33 cellular contexts compared by ENCODE assay signal in the genomic region with DNA sequence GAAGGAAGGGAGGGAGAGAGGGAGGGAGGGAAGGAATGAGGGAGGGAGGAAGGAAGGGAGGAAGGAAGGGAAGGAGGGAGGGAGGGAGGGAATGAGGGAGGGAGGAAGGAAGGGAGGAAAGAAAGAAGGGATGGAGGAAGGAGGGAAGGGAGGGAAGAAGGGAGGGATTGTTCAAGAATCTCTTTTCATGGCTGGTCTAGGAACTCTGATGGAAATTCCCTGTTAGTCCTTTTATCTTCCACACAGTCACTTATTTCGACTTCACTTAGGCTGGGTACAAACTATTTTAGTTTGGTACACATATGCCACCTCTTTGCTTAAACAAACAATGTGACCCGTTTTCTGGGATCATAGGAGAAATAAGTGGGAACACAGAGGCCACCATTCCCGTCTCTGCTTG.
DNase-seq lines count a peak whose midpoint lies in the region; ATAC-seq, FAIRE-seq and TF ChIP-seq lines count a peak whose summit lies in the region.
"Had no signal": no experiment of that assay in that cellular context is flagged by ENCODE, and none has a peak within 500 bp of the region (broad histone marks: within the 10 kb centered on the region; RNA-seq: fewer than 3 reads in every experiment).

No MANE protein-coding gene starts in this region.

- no peak overlapping the region for H2AFZ ChIP-seq in HepG2 (ENCODE audit: low read length)
- no peak overlapping the region for H2AFZ ChIP-seq in K562 (ENCODE audit: low read depth, low read length)

- H3K4me3 ChIP-seq in HepG2 (replicated peaks in 1 of 3; ENCODE audit: insufficient read depth in 1 of 3, low read depth in 2 of 3, low read length in 3 of 3) (no peak overlapping the region), right lobe of liver (no peak overlapping the region), K562 (no peak overlapping the region), tibial artery (no peak overlapping the region)
- H3K4me3 ChIP-seq: A549; BLaER1; BLaER1 treated with 17β-estradiol and CSF1 and Interleukin-3, amounts not matched to agents 10 nM and 100 nM had no signal

- no TSS peak for BruUV-seq in HepG2 (replicated peaks; lab: Mats Ljungman, UMichigan)
- BruUV-seq in K562 (replicated peaks; lab: Mats Ljungman, UMichigan), result no TSS peak

- DNase-seq in HepG2 (ENCODE audit: low spot score) (no peak), right lobe of liver (no peak), K562 (ENCODE audit: extremely low read depth in 1 of 4, low spot score in 3 of 4) (no peak), tibial artery (no peak)
- DNase-seq: 8988T; ACHN; AML-193; BE2C; C1 segment of cervical spinal cord; Caco-2; Calu3; CD4-positive, alpha-beta memory T cell; CD4-positive, alpha-beta T cell; CD4-positive, CD25-positive, alpha-beta regulatory T cell; CD8-positive, alpha-beta memory T cell; CD8-positive, alpha-beta T cell; COR-L47; DMS 273 treated with DMSO at 0.1 percent for 48 hours; DMS153; DMS53; DMS79; DMS79 treated with DMSO at 0.1 percent for 48 hours; DND-41; EL had no signal

- TF ChIP-seq CTCF in HepG2 (CRISPR knock-in tag; IDR thresholded peaks at IDR 0.05), result no peak
- TF ChIP-seq CTCF in right lobe of liver (IDR thresholded peaks at IDR 0.05), result no peak
- TF ChIP-seq CTCF in K562 (IDR thresholded peaks at IDR 0.05 in 2 of 3, conservative IDR thresholded peaks at IDR 0.05 in 1 of 3; ENCODE audit: insufficient read depth in 2 of 3, low read depth in 1 of 3, low read length in 3 of 3), result no peak
- TF ChIP-seq CTCF in tibial artery (IDR thresholded peaks at IDR 0.05), result no peak

- no peak for FAIRE-seq in HepG2 (lab: Jason Lieb, UNC)
- no peak for FAIRE-seq in K562 (lab: Jason Lieb, UNC)
- FAIRE-seq: A204.1, A549, D721Med had no signal

- POLR2A ChIA-PET in HepG2 (lab: Yijun Ruan, JAX) (no interaction called here), K562 (lab: Yijun Ruan, JAX) (no interaction called here)

- H3K36me3 ChIP-seq in HepG2 (replicated peaks in 1 of 2; ENCODE audit: control insufficient read depth in 1 of 2, insufficient read depth in 2 of 2, low read length in 2 of 2) (no peaks in the 10 kb centered on the region), right lobe of liver (no peaks in the 10 kb centered on the region), K562 (ENCODE audit: control insufficient read depth, insufficient read depth, low read length) (no peaks in the 10 kb centered on the region), tibial artery (no peaks in the 10 kb centered on the region)
- H3K36me3 ChIP-seq: BE2C had no signal

- 0% methylated on average over 3 of the region's 3 CpGs for WGBS in HepG2 (ENCODE audit: low lambda C conversion rate)
- 36% methylated on average over 3 of the region's 3 CpGs for WGBS in right lobe of liver (ENCODE audit: insufficient coverage, low coverage, low lambda C conversion rate, missing lambda C conversion rate)
- WGBS in K562 (ENCODE audit: insufficient coverage, low coverage, missing lambda C conversion rate), result 0% methylated on average over 3 of the region's 3 CpGs

- intact Hi-C loops in HepG2 (cut with micrococcal nuclease; ENCODE audit: unreplicated experiment), result no loop called here
- intact Hi-C loops in right lobe of liver (cut with DNase I), result no loop called here
- intact Hi-C loops in K562 (cut with micrococcal nuclease), result no loop called here
- intact Hi-C loops in tibial artery (cut with DNase I; ENCODE audit: low total_unique reads), result no loop called here

- CTCF ChIA-PET in HepG2 (lab: Yijun Ruan, JAX; ENCODE audit: low intra/inter-chr PET ratio, low total read pairs) (no interaction called here), K562 (lab: Yijun Ruan, JAX; ENCODE audit: low intra/inter-chr PET ratio) (no interaction called here)

- H3K9me1 ChIP-seq in K562 (ENCODE audit: control insufficient read depth, insufficient read depth, low read length), result no peaks in the 10 kb centered on the region

- no peaks in the 10 kb centered on the region for H3K9me3 ChIP-seq in HepG2 (ENCODE audit: low read length)
- H3K9me3 ChIP-seq in right lobe of liver, result no peaks in the 10 kb centered on the region
- H3K9me3 ChIP-seq in K562 (replicated peaks; ENCODE audit: control insufficient read depth, insufficient read depth, low read depth, low read length), result no peaks in the 10 kb centered on the region
- H3K9me3 ChIP-seq in tibial artery, result no peaks in the 10 kb centered on the region
- H3K9me3 ChIP-seq: A549, BE2C had no signal

- in situ Hi-C loops in HepG2 (cut with HindIII; ENCODE audit: extremely low pct_ligation_motif_present, low pct_unique_long_range_greater_than_20kb), result no loop called here
- in situ Hi-C loops in K562 (cut with MboI), result no loop called here

- no peaks in the 10 kb centered on the region for H3K79me2 ChIP-seq in HepG2 (ENCODE audit: insufficient read depth, low read length)
- no peaks in the 10 kb centered on the region for H3K79me2 ChIP-seq in K562 (ENCODE audit: control insufficient read depth, insufficient read depth, low read length)

- no peak for TF ChIP-seq POLR2A in HepG2 (IDR thresholded peaks at IDR 0.05; ENCODE audit: insufficient read depth in 1 of 2, low read depth in 2 of 2, low read length in 2 of 2)
- TF ChIP-seq POLR2A in right lobe of liver (IDR thresholded peaks at IDR 0.05), result no peak
- TF ChIP-seq POLR2A in K562 (conservative IDR thresholded peaks at IDR 0.05), result no peak

- TF ChIP-seq EP300 in HepG2 (IDR thresholded peaks at IDR 0.05; ENCODE audit: low read depth in 2 of 2, low read length in 2 of 2), result no peak
- TF ChIP-seq EP300 in HepG2 (CRISPR knock-in tag; IDR thresholded peaks at IDR 0.05; ENCODE audit: borderline replicate concordance), result no peak
- TF ChIP-seq EP300 in K562 (IDR thresholded peaks at IDR 0.05; ENCODE audit: low read length), result no peak

- ATAC-seq in HepG2, result no peak
- ATAC-seq in right lobe of liver, result no peak
- no peak for ATAC-seq in K562
- no peak for ATAC-seq in HG03460 (IDR thresholded peaks at IDR 0.05; ENCODE audit: unreplicated experiment)
- no peak for ATAC-seq in HG02759 (IDR thresholded peaks at IDR 0.05; ENCODE audit: unreplicated experiment)
- ATAC-seq: A549; CD8-positive, alpha-beta T cell had no signal

- H3K27ac ChIP-seq in HepG2 (ENCODE audit: extremely low read length, insufficient read depth, low read length) (no peak overlapping the region), right lobe of liver (no peak overlapping the region), K562 (ENCODE audit: extremely low read depth, low read depth, low read length) (no peak overlapping the region), tibial artery (peak overlapping the region; percentile 3 to 37)
- H3K27ac ChIP-seq: 22Rv1; A549; BLaER1; BLaER1 treated with 17β-estradiol and CSF1 and Interleukin-3, amounts not matched to agents 10 nM and 100 nM; C4-2B had no signal

- H3K4me1 ChIP-seq in HepG2 (ENCODE audit: insufficient read depth, low read length), result no peaks in the 10 kb centered on the region
- no peaks in the 10 kb centered on the region for H3K4me1 ChIP-seq in right lobe of liver
- H3K4me1 ChIP-seq in K562 (replicated peaks in 1 of 2; ENCODE audit: control insufficient read depth in 2 of 2, insufficient read depth in 2 of 2, low read length in 2 of 2), result no peaks in the 10 kb centered on the region
- H3K4me1 ChIP-seq in tibial artery, result peaks cover 0 to 22% (median 1%) of the 10 kb centered on the region in 4 donors
- H3K4me1 ChIP-seq: A549, BE2C, Caco-2 had no signal

- TF ChIP-seq RAD21 in HepG2 (CRISPR knock-in tag; IDR thresholded peaks at IDR 0.05) (no peak), K562 (CRISPR knock-in tag; conservative IDR thresholded peaks at IDR 0.05 in 1 of 2, IDR thresholded peaks at IDR 0.05 in 1 of 2) (no peak)

- H4K20me1 ChIP-seq in HepG2 (ENCODE audit: insufficient read depth, low read length) (no peaks in the 10 kb centered on the region), K562 (replicated peaks; ENCODE audit: control insufficient read depth, insufficient read depth, low read length) (no peaks in the 10 kb centered on the region)
- H4K20me1 ChIP-seq: BLaER1; BLaER1 treated with 17β-estradiol and CSF1 and Interleukin-3, amounts not matched to agents 10 nM and 100 nM had no signal

- H3K9ac ChIP-seq in HepG2 (ENCODE audit: insufficient read depth, low read depth, low read length), result no peak overlapping the region
- no peak overlapping the region for H3K9ac ChIP-seq in K562 (ENCODE audit: insufficient read depth in 1 of 2, low read depth in 2 of 2, low read length in 2 of 2)
- H3K9ac ChIP-seq: BLaER1; BLaER1 treated with 17β-estradiol and CSF1 and Interleukin-3, amounts not matched to agents 10 nM and 100 nM had no signal

- H3K27me3 ChIP-seq in HepG2 (ENCODE audit: control insufficient read depth in 1 of 2, insufficient read depth in 2 of 2, low read length in 2 of 2), result no peaks in the 10 kb centered on the region
- H3K27me3 ChIP-seq in right lobe of liver, result no peaks in the 10 kb centered on the region
- H3K27me3 ChIP-seq in K562 (ENCODE audit: control insufficient read depth in 2 of 2, insufficient read depth in 2 of 2, low read length in 2 of 2), result no peaks in the 10 kb centered on the region
- H3K27me3 ChIP-seq in tibial artery, result no peaks in the 10 kb centered on the region
- H3K27me3 ChIP-seq: BLaER1; BLaER1 treated with 17β-estradiol and CSF1 and Interleukin-3, amounts not matched to agents 10 nM and 100 nM had no signal

- H3K4me2 ChIP-seq in HepG2 (ENCODE audit: low read depth, low read length) (no peak overlapping the region), K562 (ENCODE audit: insufficient read depth, low read length) (no peak overlapping the region)
- H3K4me2 ChIP-seq: A549; BLaER1; BLaER1 treated with 17β-estradiol and CSF1 and Interleukin-3, amounts not matched to agents 10 nM and 100 nM had no signal

TF ChIP-seq in HepG2, 621 proteins besides CTCF, POLR2A, EP300 and RAD21:
- TF ChIP-seq ZIK1 (CRISPR knock-in tag; IDR thresholded peaks at IDR 0.05; ENCODE audit: borderline replicate concordance, low read depth) (no peak), GFI1 (CRISPR knock-in tag; IDR thresholded peaks at IDR 0.05; ENCODE audit: borderline replicate concordance) (no peak), PCBP2 (optimal IDR thresholded peaks at IDR 0.05; ENCODE audit: low read depth, low read length, poor library complexity, severe bottlenecking) (peak; percentile 86), HNRNPK (IDR thresholded peaks at IDR 0.05; ENCODE audit: low read depth, low read length, poor library complexity, severe bottlenecking) (peak; percentile 76)
TF ChIP-seq in HepG2: peak in this region for 2.

TF ChIP-seq in K562, 482 proteins besides CTCF, POLR2A, EP300 and RAD21:
- TF ChIP-seq ZNF830 (CRISPR knock-in tag; IDR thresholded peaks at IDR 0.05) (no peak), KAT8 (IDR thresholded peaks at IDR 0.05; ENCODE audit: low read depth) (no peak), TFAP4 (CRISPR knock-in tag; IDR thresholded peaks at IDR 0.05; ENCODE audit: borderline replicate concordance) (no peak), PCBP2 (IDR thresholded peaks at IDR 0.05; ENCODE audit: low read depth, low read length, poor library complexity, severe bottlenecking) (peak; percentile 48)

Comparison
In these comparisons a context has a peak if more than half of its experiments do, and no peak if none do; other contexts are left out.
1. H3K27ac ChIP-seq: peak in tibial artery (2 of 2); none in HepG2 (single experiment), right lobe of liver (0 of 3) and K562 (single experiment).
2. Of the 241 proteins assayed by ChIP-seq in both HepG2 and K562: peak only in HepG2: HNRNPK; only in K562: none; in both: PCBP2; in neither: 239.